ENCODE assay signal across 19 cellular contexts in the genomic region with DNA sequence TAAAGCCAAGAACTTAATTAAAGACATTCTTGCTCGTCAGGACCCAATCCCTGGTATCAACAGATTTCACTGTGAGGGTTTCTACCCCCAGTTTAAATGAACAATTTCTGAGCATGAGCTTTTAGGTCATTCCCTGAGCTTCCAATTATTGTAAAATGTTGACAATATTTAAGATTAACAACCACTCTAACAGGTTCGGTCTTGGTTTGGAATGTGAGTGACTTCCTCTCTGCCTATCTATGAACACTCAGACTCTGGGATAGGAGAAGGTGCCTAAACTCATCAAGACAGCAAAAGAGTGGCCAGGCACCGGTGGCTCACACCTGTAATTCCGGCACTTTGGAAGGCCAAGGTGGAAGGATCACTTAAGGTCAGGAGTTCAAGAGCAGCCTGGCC.
DNase-seq lines count a peak whose midpoint lies in the region; ATAC-seq and TF ChIP-seq lines count a peak whose summit lies in the region.
"Had no signal": no experiment of that assay in that cellular context is flagged by ENCODE, and none has a peak within 500 bp of the region (broad histone marks: within the 10 kb centered on the region; RNA-seq: fewer than 3 reads in every experiment).

No MANE protein-coding gene starts in this region.

- H3K9ac ChIP-seq in mammary epithelial cell (ENCODE audit: insufficient read depth, low read length) (no peak overlapping the region), mesenchymal stem cell (ENCODE audit: low read length) (no peak overlapping the region)

- no peak for ATAC-seq in central memory CD8-positive, alpha-beta T cell (replicated peaks; ENCODE audit: extremely low read depth, poor library complexity, severe bottlenecking)

- no peaks in the 10 kb centered on the region for H3K27me3 Mint-ChIP-seq in MCF 10A (ENCODE audit: insufficient read depth, unreplicated experiment)
- no peaks in the 10 kb centered on the region for H3K27me3 Mint-ChIP-seq in central memory CD8-positive, alpha-beta T cell

- no peaks in the 10 kb centered on the region for H3K36me3 ChIP-seq in mammary epithelial cell (ENCODE audit: insufficient read depth, low read length)
- peaks cover 0 to 3% of the 10 kb centered on the region in 2 experiments for H3K36me3 ChIP-seq in mesenchymal stem cell (ENCODE audit: control insufficient read depth in 1 of 2, insufficient read depth in 2 of 2, low read depth in 1 of 2, low read length in 2 of 2)
- H3K36me3 ChIP-seq: Peyer's patch had no signal

- POLR2A ChIA-PET in MCF 10A (lab: Yijun Ruan, JAX) = no interaction called here

- 24% methylated on average over 4 of the region's 4 CpGs for WGBS in mammary epithelial cell (ENCODE audit: low coverage, missing lambda C conversion rate)
- WGBS in mesenchymal stem cell = 63% methylated on average over 4 of the region's 4 CpGs

- in situ Hi-C loops in mammary epithelial cell (cut with MboI; ENCODE audit: low sequenced_read_pairs in 2 of 2) = no loop called here

- H2AFZ ChIP-seq in mammary epithelial cell (ENCODE audit: low read depth, low read length) = no peak overlapping the region
- no peak overlapping the region for H2AFZ ChIP-seq in mesenchymal stem cell (ENCODE audit: low read depth, low read length)

- CTCF ChIA-PET in mammary epithelial cell (lab: Charles Lee; ENCODE audit: low non-redundant PET) (no interaction called here), MCF 10A (lab: Yijun Ruan, JAX) (no interaction called here)

- H3K27me3 ChIP-seq in mammary epithelial cell (ENCODE audit: insufficient read depth, low read length) (no peaks in the 10 kb centered on the region), mesenchymal stem cell (ENCODE audit: control insufficient read depth in 1 of 2, insufficient read depth in 1 of 2, low read length in 2 of 2) (no peaks in the 10 kb centered on the region)
- H3K27me3 ChIP-seq: Peyer's patch had no signal

- H2BK12ac ChIP-seq in mesenchymal stem cell (ENCODE audit: low read length in 2 of 2) = no peak overlapping the region

- DNase-seq in mammary epithelial cell = no peak
- DNase-seq in MCF 10A (ENCODE audit: unreplicated experiment) = no peak
- DNase-seq in central memory CD8-positive, alpha-beta T cell (ENCODE audit: low spot score in 2 of 2) = no peak
- no peak for DNase-seq in mesenchymal stem cell
- no peak for DNase-seq in HuH-7.5 (ENCODE audit: low spot score)
- DNase-seq in putamen (ENCODE audit: low spot score) = no peak
- DNase-seq in amniotic stem cell (lab: John Stamatoyannopoulos, UW) = no peak
- DNase-seq: 8988T, Calu3, DMS79 treated with DMSO at 0.1 percent for 48 hours, GF-D8, MM.1S, NCI-H2029, NCI-H446 treated with DMSO at 0.1 percent for 48 hours, NCI-H69, Peyer's patch, SHP77 treated with DMSO at 0.1 percent for 48 hours, SW 1271 had no signal

- no peaks in the 10 kb centered on the region for H3K79me2 ChIP-seq in mammary epithelial cell (ENCODE audit: insufficient read depth, low read length)

- H3K27ac Mint-ChIP-seq in MCF 10A (ENCODE audit: low read depth, unreplicated experiment) = no peak overlapping the region
- H3K27ac Mint-ChIP-seq in central memory CD8-positive, alpha-beta T cell (ENCODE audit: low read depth) = peak overlapping the region; percentile 80
- H3K27ac Mint-ChIP-seq: B cell had no signal

- H2BK120ac ChIP-seq in mesenchymal stem cell (ENCODE audit: low read depth, low read length) = no peak overlapping the region

- H3K4me3 ChIP-seq in mammary epithelial cell (replicated peaks in 1 of 3; ENCODE audit: insufficient read depth in 1 of 3, low read depth in 2 of 3, low read length in 3 of 3) (no peak overlapping the region), mesenchymal stem cell (ENCODE audit: insufficient read depth in 1 of 2, low read depth in 1 of 2, low read length in 2 of 2) (no peak overlapping the region)
- H3K4me3 ChIP-seq: Peyer's patch had no signal

- H2BK15ac ChIP-seq in mesenchymal stem cell (ENCODE audit: low read depth, poor library complexity, severe bottlenecking) = no peak overlapping the region

- H3K9me3 ChIP-seq in mammary epithelial cell (replicated peaks; ENCODE audit: insufficient read depth, low read length) = no peaks in the 10 kb centered on the region
- H3K9me3 ChIP-seq in mesenchymal stem cell (ENCODE audit: control insufficient read depth, low read length) = no peaks in the 10 kb centered on the region
- H3K9me3 ChIP-seq: Peyer's patch had no signal

- H3K79me1 ChIP-seq in mesenchymal stem cell (replicated peaks; ENCODE audit: low read length, poor library complexity, severe bottlenecking) = peaks cover 16% of the 10 kb centered on the region

- H3K27ac ChIP-seq in mammary epithelial cell (ENCODE audit: insufficient read depth, low read depth, low read length) (peak overlapping the region; percentile 34), mesenchymal stem cell (ENCODE audit: low read length, poor library complexity, severe bottlenecking) (peak overlapping the region; percentile 73)
- H3K27ac ChIP-seq: Peyer's patch had no signal

- H2AK5ac ChIP-seq in mesenchymal stem cell (ENCODE audit: low read length, severe bottlenecking) = peak overlapping the region; percentile 33

- TF ChIP-seq CTCF in mammary epithelial cell (conservative IDR thresholded peaks at IDR 0.05 in 1 of 2, IDR thresholded peaks at IDR 0.05 in 1 of 2; ENCODE audit: extremely low read depth in 1 of 2, insufficient read depth in 1 of 2, low read depth in 1 of 2, low read length in 2 of 2) (no peak), MCF 10A (IDR thresholded peaks at IDR 0.05; ENCODE audit: unreplicated experiment) (no peak)

- no peaks in the 10 kb centered on the region for H4K20me1 ChIP-seq in mammary epithelial cell (ENCODE audit: insufficient read depth, low read length)

- H3K4ac ChIP-seq in mesenchymal stem cell (ENCODE audit: low read depth in 1 of 2, low read length in 2 of 2) = no peak overlapping the region

- no peak overlapping the region for H3K4me3 Mint-ChIP-seq in MCF 10A (ENCODE audit: unreplicated experiment)
- H3K4me3 Mint-ChIP-seq in central memory CD8-positive, alpha-beta T cell = no peak overlapping the region
- H3K4me3 Mint-ChIP-seq: B cell had no signal

- H3K4me2 ChIP-seq in mammary epithelial cell (ENCODE audit: insufficient read depth, low read depth, low read length) (peak overlapping the region; percentile 53), mesenchymal stem cell (ENCODE audit: low read length, poor library complexity, severe bottlenecking) (no peak overlapping the region)

- H3K23ac ChIP-seq in mesenchymal stem cell (ENCODE audit: low read length in 2 of 2) = no peak overlapping the region

- intact Hi-C loops in mammary epithelial cell (cut with micrococcal nuclease) (no loop called here), MCF 10A (cut with micrococcal nuclease) (no loop called here)

- H3K9me3 Mint-ChIP-seq in MCF 10A (ENCODE audit: unreplicated experiment) = no peaks in the 10 kb centered on the region
- H3K9me3 Mint-ChIP-seq in central memory CD8-positive, alpha-beta T cell = no peaks in the 10 kb centered on the region

- H3K4me1 ChIP-seq in mammary epithelial cell (ENCODE audit: insufficient read depth, low read length) (peaks cover 18% of the 10 kb centered on the region), mesenchymal stem cell (ENCODE audit: control insufficient read depth, insufficient read depth, low read depth, low read length) (peaks cover 18% of the 10 kb centered on the region)
- H3K4me1 ChIP-seq: Peyer's patch had no signal

- H4K8ac ChIP-seq in mesenchymal stem cell (ENCODE audit: low read length) = no peak overlapping the region

- no peaks in the 10 kb centered on the region for H3K36me3 Mint-ChIP-seq in MCF 10A (ENCODE audit: insufficient read depth, unreplicated experiment)
- no peaks in the 10 kb centered on the region for H3K36me3 Mint-ChIP-seq in central memory CD8-positive, alpha-beta T cell (ENCODE audit: insufficient read depth)

- no peak overlapping the region for H3K14ac ChIP-seq in mesenchymal stem cell (ENCODE audit: low read length in 2 of 2)

- peaks cover 5% of the 10 kb centered on the region for H3K4me1 Mint-ChIP-seq in MCF 10A (ENCODE audit: insufficient read depth, unreplicated experiment)
- no peaks in the 10 kb centered on the region for H3K4me1 Mint-ChIP-seq in central memory CD8-positive, alpha-beta T cell
- H3K4me1 Mint-ChIP-seq: B cell had no signal

- H2BK5ac ChIP-seq in mesenchymal stem cell (ENCODE audit: low read depth, low read length, poor library complexity, severe bottlenecking) = no peak overlapping the region

- dilution Hi-C loops in mammary epithelial cell (cut with HindIII; ENCODE audit: low sequenced_read_pairs) = no loop called here

- H3K18ac ChIP-seq in mesenchymal stem cell (ENCODE audit: low read depth in 1 of 2, low read length in 2 of 2) = no peak overlapping the region

- BruUV-seq in mammary epithelial cell (replicated peaks; lab: Mats Ljungman, UMichigan) = no TSS peak
- no TSS peak for BruUV-seq in MCF 10A (replicated peaks; lab: Mats Ljungman, UMichigan)

- no peak overlapping the region for H4K91ac ChIP-seq in mesenchymal stem cell (ENCODE audit: low read length)
